24 cellular contexts compared by ENCODE assay signal in the genomic region with DNA sequence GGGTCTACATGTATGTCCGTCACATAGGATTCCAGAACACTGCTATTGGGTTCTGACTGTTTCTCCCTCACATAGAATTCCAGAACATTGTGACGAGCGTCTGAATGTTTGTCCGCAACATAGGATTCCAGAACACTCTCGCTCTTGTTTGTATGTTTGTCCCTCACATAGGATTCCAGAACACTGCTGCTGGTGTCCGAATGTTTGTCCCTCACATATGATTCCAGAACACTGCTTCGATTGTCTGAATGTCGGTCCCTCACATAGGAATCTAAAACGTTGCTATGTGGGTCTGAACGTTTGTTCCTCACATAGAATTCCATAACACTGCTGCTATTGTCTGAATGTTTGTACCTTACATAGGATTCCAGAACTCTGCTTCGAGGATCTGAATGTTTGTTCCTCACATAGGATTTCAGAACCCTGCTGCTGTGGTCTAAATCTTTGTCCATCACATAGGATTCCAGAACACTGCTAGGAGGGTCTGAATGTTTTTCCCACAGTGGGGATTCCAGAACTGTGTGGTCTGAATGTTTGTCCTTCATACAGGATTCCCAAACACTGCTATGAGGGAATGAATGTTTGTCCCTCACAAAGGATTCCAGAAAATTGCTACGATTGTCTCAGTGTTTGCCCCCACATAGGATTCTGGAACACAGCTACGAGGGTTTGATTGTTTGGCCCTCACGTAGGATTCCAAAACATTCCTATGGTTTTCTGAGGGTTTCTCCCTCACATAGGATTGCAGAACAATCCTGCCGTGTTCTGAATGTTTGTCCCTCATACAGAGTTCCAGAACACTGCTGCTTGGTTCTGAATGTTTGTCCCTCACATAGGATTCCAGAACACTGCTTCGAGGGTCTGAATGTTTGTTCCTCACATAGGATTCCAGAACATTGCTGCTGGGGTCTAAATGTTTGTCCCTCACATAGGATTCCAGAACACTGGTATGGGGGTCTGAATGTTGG.
DNase-seq lines count a peak whose midpoint lies in the region; ATAC-seq and TF ChIP-seq lines count a peak whose summit lies in the region.
"Had no signal": no experiment of that assay in that cellular context is flagged by ENCODE, and none has a peak within 500 bp of the region (broad histone marks: within the 10 kb centered on the region; RNA-seq: fewer than 3 reads in every experiment).

No MANE protein-coding gene starts in this region.

- H3K79me2 ChIP-seq in H9 (ENCODE audit: insufficient read depth, low read length) = no peaks in the 10 kb centered on the region

- no peak overlapping the region for H2BK15ac ChIP-seq in H9 (ENCODE audit: low read depth, low read length)

- H3K9ac ChIP-seq in H9 (ENCODE audit: extremely low read depth, insufficient read length, low read length) = no peak overlapping the region
- H3K9ac ChIP-seq: BLaER1 treated with 17β-estradiol and CSF1 and Interleukin-3, amounts not matched to agents 10 nM and 100 nM had no signal

- WGBS in H9 (ENCODE audit: extremely low coverage, insufficient read length, low lambda C conversion rate) = no CpG with 5 or more reads among the region's 16 CpGs

- ATAC-seq in lower lobe of right lung (peak; percentile 5 to 9), HG03460 (IDR thresholded peaks at IDR 0.05; ENCODE audit: unreplicated experiment) (no peak)
- ATAC-seq in activated naive CD4-positive, alpha-beta T cell treated with anti-CD3 and anti-CD28 coated beads, Interleukin-2, amount 50 U/mL, for 72 hours = no peak
- ATAC-seq: HCT116 had no signal

- H3K4me3 ChIP-seq in lower lobe of right lung = no peak overlapping the region
- H3K4me3 ChIP-seq: BLaER1 treated with 17β-estradiol and CSF1 and Interleukin-3, amounts not matched to agents 10 nM and 100 nM; SJSA1 had no signal

- H3K4me2 ChIP-seq in H9 (ENCODE audit: insufficient read depth, insufficient read length, low read length) = no peak overlapping the region
- H3K4me2 ChIP-seq: BLaER1 treated with 17β-estradiol and CSF1 and Interleukin-3, amounts not matched to agents 10 nM and 100 nM had no signal

- peaks cover 99% of the 10 kb centered on the region in 2 experiments for H3K9me3 Mint-ChIP-seq in H9
- peaks cover 78 to 87% of the 10 kb centered on the region in 2 donors for H3K9me3 Mint-ChIP-seq in activated naive CD4-positive, alpha-beta T cell treated with anti-CD3 and anti-CD28 coated beads, Interleukin-2, amount 50 U/mL, for 72 hours

- no peak overlapping the region for H3T11ph ChIP-seq in H9 (ENCODE audit: low read length)

- H3K23me2 ChIP-seq in H9 (ENCODE audit: insufficient read length, low read depth, low read length, poor library complexity, severe bottlenecking) = no peaks in the 10 kb centered on the region

- H3K9me3 ChIP-seq in H9 (ENCODE audit: control insufficient read depth, low read depth, low read length) (peaks cover 72% of the 10 kb centered on the region), lower lobe of right lung (peaks cover 100% of the 10 kb centered on the region)

- no peak overlapping the region for H3K18ac ChIP-seq in H9 (ENCODE audit: insufficient read length, low read depth, low read length)

- intact Hi-C loops in lower lobe of right lung (cut with DNase I) = no loop called here

- no peak overlapping the region for H4K91ac ChIP-seq in H9 (ENCODE audit: insufficient read length, low read depth, low read length)

- no peak overlapping the region for H3K14ac ChIP-seq in H9 (ENCODE audit: insufficient read depth, low read length)

- H3K4me3 Mint-ChIP-seq in H9 = no peak overlapping the region
- H3K4me3 Mint-ChIP-seq: CD4-positive, alpha-beta T cell had no signal

- H4K20me1 ChIP-seq in H9 (ENCODE audit: control insufficient read depth, insufficient read depth, insufficient read length) = no peaks in the 10 kb centered on the region
- H4K20me1 ChIP-seq: BLaER1 treated with 17β-estradiol and CSF1 and Interleukin-3, amounts not matched to agents 10 nM and 100 nM had no signal

- no peak overlapping the region for H3K4ac ChIP-seq in H9 (ENCODE audit: low read depth, low read length)

- H4K8ac ChIP-seq in H9 (replicated peaks; ENCODE audit: insufficient read length, low read depth, low read length) = no peak overlapping the region

- H3K23ac ChIP-seq in H9 (ENCODE audit: insufficient read length, low read depth, low read length) = no peak overlapping the region

- H3K79me1 ChIP-seq in H9 (ENCODE audit: insufficient read depth, low read depth, low read length, poor library complexity, severe bottlenecking) = no peaks in the 10 kb centered on the region

- no peak overlapping the region for H2BK20ac ChIP-seq in H9 (ENCODE audit: low read depth, low read length, poor library complexity, severe bottlenecking)

- peaks cover 16 to 82% (median 31%) of the 10 kb centered on the region in 3 experiments for H3K36me3 Mint-ChIP-seq in H9 (ENCODE audit: insufficient read depth in 1 of 3, low read depth in 3 of 3)
- peaks cover 91 to 98% of the 10 kb centered on the region in 2 donors for H3K36me3 Mint-ChIP-seq in activated naive CD4-positive, alpha-beta T cell treated with anti-CD3 and anti-CD28 coated beads, Interleukin-2, amount 50 U/mL, for 72 hours

- peaks cover 45% of the 10 kb centered on the region for H3K27me3 ChIP-seq in H9 (ENCODE audit: insufficient read depth, low read length)
- H3K27me3 ChIP-seq in lower lobe of right lung (ENCODE audit: low read depth) = no peaks in the 10 kb centered on the region
- H3K27me3 ChIP-seq: BLaER1 treated with 17β-estradiol and CSF1 and Interleukin-3, amounts not matched to agents 10 nM and 100 nM; SJSA1 had no signal

- no peak overlapping the region for H2BK120ac ChIP-seq in H9 (ENCODE audit: low read depth, low read length, poor library complexity, severe bottlenecking)

- peaks cover 100% of the 10 kb centered on the region for H3K27me3 Mint-ChIP-seq in H9 (ENCODE audit: low read depth)

- H3K36me3 ChIP-seq in lower lobe of right lung = no peaks in the 10 kb centered on the region
- H3K36me3 ChIP-seq: BLaER1 treated with 17β-estradiol and CSF1 and Interleukin-3, amounts not matched to agents 10 nM and 100 nM; SJSA1 had no signal

- H4K5ac ChIP-seq in H9 (ENCODE audit: insufficient read length, low read depth, low read length) = no peak overlapping the region

- no peaks in the 10 kb centered on the region for H3K4me1 ChIP-seq in H9 (ENCODE audit: insufficient read depth, low read length)
- H3K4me1 ChIP-seq in lower lobe of right lung = no peaks in the 10 kb centered on the region
- H3K4me1 ChIP-seq: BLaER1 treated with 17β-estradiol and CSF1 and Interleukin-3, amounts not matched to agents 10 nM and 100 nM; SJSA1 had no signal

- DNase-seq in H9 (peak; percentile 14), ecto neural progenitor cell (ENCODE audit: low spot score) (peak; percentile 34), lower lobe of right lung (no peak), KG1 (lab: John Stamatoyannopoulos, UW) (no peak)
- DNase-seq in activated naive CD4-positive, alpha-beta T cell treated with anti-CD3 and anti-CD28 coated beads, Interleukin-2, amount 50 U/mL, for 72 hours (ENCODE audit: low spot score in 2 of 2) = no peak
- DNase-seq: AML-193; CD4-positive, alpha-beta T cell; Kasumi-1; MV-4-11; NCI-H1105; NCI-H146; NCI-H1930; NCI-H2107; NCI-H446; NCI-H524 treated with DMSO at 0.1 percent for 48 hours; NCI-H774; Right ventricle myocardium superior; RPMI8226 had no signal

- H3K27ac Mint-ChIP-seq in H9 = no peak overlapping the region; a peak in 1 of 7 replicates
- H3K27ac Mint-ChIP-seq in activated naive CD4-positive, alpha-beta T cell treated with anti-CD3 and anti-CD28 coated beads, Interleukin-2, amount 50 U/mL, for 72 hours = no peak overlapping the region
- H3K27ac Mint-ChIP-seq: CD4-positive, alpha-beta T cell had no signal

- H3K4me1 Mint-ChIP-seq in H9 = no peaks in the 10 kb centered on the region

- no peak overlapping the region for H3K27ac ChIP-seq in H9 (ENCODE audit: insufficient read length, low read depth, low read length)
- no peak overlapping the region for H3K27ac ChIP-seq in lower lobe of right lung
- peak overlapping the region; percentile 13 for H3K27ac ChIP-seq in temporal lobe (ENCODE audit: low read depth, low read length)
- H3K27ac ChIP-seq: BLaER1 treated with 17β-estradiol and CSF1 and Interleukin-3, amounts not matched to agents 10 nM and 100 nM; HL-60; SJSA1 had no signal

- H2BK12ac ChIP-seq in H9 (ENCODE audit: insufficient read length, low read depth, low read length) = no peak overlapping the region

- no peak overlapping the region for H2AK5ac ChIP-seq in H9 (ENCODE audit: insufficient read length, low read length)

- TF ChIP-seq CTCF in H9 (conservative IDR thresholded peaks at IDR 0.05) = no peak
- TF ChIP-seq CTCF in lower lobe of right lung (IDR thresholded peaks at IDR 0.05) = no peak

- no peak overlapping the region for H3K56ac ChIP-seq in H9 (ENCODE audit: insufficient read length, low read depth, low read length)

- H2BK5ac ChIP-seq in H9 (ENCODE audit: insufficient read length, low read length) = no peak overlapping the region

- H2AFZ ChIP-seq in H9 (ENCODE audit: low read length) = no peak overlapping the region

Comparison
In these comparisons a context has a peak if more than half of its experiments do, and no peak if none do; other contexts are left out.
1. DNase-seq: peak in H9 (single experiment) and ecto neural progenitor cell (single experiment); none in lower lobe of right lung (single experiment), activated naive CD4-positive, alpha-beta T cell treated with anti-CD3 and anti-CD28 coated beads, Interleukin-2, amount 50 U/mL, for 72 hours (0 of 2) and KG1 (single experiment).
2. ATAC-seq: peak in lower lobe of right lung (2 of 2); none in activated naive CD4-positive, alpha-beta T cell treated with anti-CD3 and anti-CD28 coated beads, Interleukin-2, amount 50 U/mL, for 72 hours (0 of 2) and HG03460 (single experiment).